Comparison of ENCODE assay signal across 22 cellular contexts in the genomic region with DNA sequence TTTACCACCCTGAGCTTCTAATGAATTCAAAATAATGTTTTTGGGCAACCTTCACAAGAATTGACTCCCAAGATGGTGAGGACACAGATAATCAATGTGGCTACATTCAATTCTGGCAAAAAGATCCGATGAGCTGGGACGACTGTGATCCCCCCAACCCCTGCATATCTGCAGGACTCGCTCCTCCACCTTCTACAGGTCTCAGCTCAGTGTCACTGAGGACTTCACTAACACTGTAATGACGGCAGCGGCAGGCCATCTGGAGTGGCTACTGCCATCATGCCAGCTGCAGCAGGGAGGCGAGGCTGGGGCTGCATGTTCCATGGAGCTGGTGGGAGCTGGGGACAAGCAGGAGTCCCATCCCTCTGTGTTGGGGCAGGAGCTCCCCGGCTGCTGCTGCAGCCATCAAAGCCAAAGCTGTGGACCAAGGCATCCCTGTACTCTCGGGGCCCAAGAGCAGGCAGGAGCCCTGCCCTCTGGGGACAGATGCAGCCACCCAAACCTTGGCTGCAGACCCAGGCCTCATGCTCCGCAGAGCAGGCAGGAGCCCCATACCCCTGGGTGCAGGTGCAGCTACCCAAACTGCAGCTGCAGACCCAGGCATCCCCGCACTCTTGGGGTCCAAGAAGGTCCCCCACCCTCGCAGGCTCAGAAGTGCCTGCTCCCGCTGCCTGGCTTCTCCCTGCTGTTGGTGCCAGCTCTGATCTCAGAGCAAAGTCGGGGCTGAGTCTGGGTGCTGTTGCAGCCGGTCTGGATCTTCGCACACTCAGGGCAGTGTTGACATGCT. TPM values are rescaled to one million over a fixed set of nuclear protein-coding genes. Genes with fewer than 3 reads are reported as not detected.
"Had no signal": no experiment of that assay in that cellular context is flagged by ENCODE, and none has a peak within 500 bp of the region (broad histone marks: within the 10 kb centered on the region; RNA-seq: fewer than 3 reads in every experiment).

No MANE protein-coding gene starts in this region.

- H3K4me1 ChIP-seq: psoas muscle, sigmoid colon had no signal

- H3K27ac ChIP-seq: psoas muscle, sigmoid colon had no signal

- H3K36me3 ChIP-seq: sigmoid colon had no signal

- H3K4me3 Mint-ChIP-seq: activated CD8-positive, alpha-beta memory T cell treated with anti-CD3 and anti-CD28 coated beads, Interleukin-2, amount 10 ng/mL, durations not matched to agents 7 days and 5 days; activated T-cell treated with anti-CD3 and anti-CD28 coated beads, Interleukin-2, amount 50 U/mL, for 24 hours; brain; central memory CD8-positive, alpha-beta T cell; dendritic cell treated with granulocyte-macrophage colony-stimulating factor and Interleukin-4, amounts not matched to agents 40 ng/mL and 50 ng/mL, for 4 days; naive thymus-derived CD8-positive, alpha-beta T cell; T-helper 2 cell treated with Interferon-gamma antibody and Interleukin-4, amounts not matched to agents 5 μg/mL and 100 μg/mL, for 36 hours had no signal

- ATAC-seq: activated CD8-positive, alpha-beta memory T cell treated with anti-CD3 and anti-CD28 coated beads, Interleukin-2, amount 10 ng/mL, durations not matched to agents 7 days and 5 days; activated naive CD4-positive, alpha-beta T cell treated with anti-CD3 and anti-CD28 coated beads, Interleukin-2, amount 50 U/mL, for 72 hours; mucosa of descending colon; naive thymus-derived CD8-positive, alpha-beta T cell; psoas muscle; stimulated activated naive CD8-positive, alpha-beta T cell treated with anti-CD3 and anti-CD28 coated beads, Interleukin-15, Interleukin-2, amounts not matched to agents 100 U/mL and 50 U/mL, for 24 hours had no signal

- H3K9me3 Mint-ChIP-seq: activated naive CD4-positive, alpha-beta T cell treated with anti-CD3 and anti-CD28 coated beads, Interleukin-2, amount 50 U/mL, for 72 hours; activated T-cell treated with anti-CD3 and anti-CD28 coated beads, Interleukin-2, amount 50 U/mL, for 24 hours; central memory CD8-positive, alpha-beta T cell; dendritic cell treated with granulocyte-macrophage colony-stimulating factor and Interleukin-4, amounts not matched to agents 40 ng/mL and 50 ng/mL, for 4 days; naive thymus-derived CD8-positive, alpha-beta T cell; T-helper 2 cell treated with Interferon-gamma antibody and Interleukin-4, amounts not matched to agents 5 μg/mL and 100 μg/mL, for 36 hours had no signal

- H3K9me3 ChIP-seq: mucosa of descending colon, psoas muscle, sigmoid colon had no signal

- H3K36me3 Mint-ChIP-seq: activated CD8-positive, alpha-beta memory T cell treated with anti-CD3 and anti-CD28 coated beads, Interleukin-2, amount 10 ng/mL, durations not matched to agents 7 days and 5 days; activated naive CD4-positive, alpha-beta T cell treated with anti-CD3 and anti-CD28 coated beads, Interleukin-2, amount 50 U/mL, for 72 hours; brain; naive thymus-derived CD8-positive, alpha-beta T cell had no signal

- H3K27me3 Mint-ChIP-seq: activated T-cell treated with anti-CD3 and anti-CD28 coated beads, Interleukin-2, amount 50 U/mL, for 24 hours; brain had no signal

- DNase-seq: activated CD4-positive, alpha-beta T cell treated with anti-CD3 and anti-CD28 coated beads, Interleukin-2, amount 50 U/mL, for 48 hours; activated CD4-positive, CD25-positive, alpha-beta regulatory T cell treated with anti-CD3 and anti-CD28 coated beads, Interleukin-2, amount 50 U/mL, for 72 hours; activated CD8-positive, alpha-beta memory T cell treated with anti-CD3 and anti-CD28 coated beads, Interleukin-2, amount 10 ng/mL, durations not matched to agents 7 days and 5 days; activated effector memory CD4-positive, alpha-beta T cell treated with Interleukin-2 at 50 U/mL for 16 hours; activated T-cell treated with anti-CD3 and anti-CD28 coated beads, Interleukin-2, amount 50 U/mL, for 24 hours; amygdala; erythroblast; hippocampal formation; mammary epithelial cell; mucosa of descending colon; naive thymus-derived CD8-positive, alpha-beta T cell; occipital lobe; sigmoid colon; stimulated activated CD4-positive, alpha-beta T cell treated with anti-CD3 and anti-CD28 coated beads, Interleukin-12 subunit alpha, Interleukin-12 subunit beta, amount 100 ng/mL, for 4 hours; stimulated activated naive CD8-positive, alpha-beta T cell treated with anti-CD3 and anti-CD28 coated beads, Interleukin-15, Interleukin-2, amounts not matched to agents 100 U/mL and 50 U/mL, for 24 hours had no signal

- H3K4me3 ChIP-seq: mucosa of descending colon, psoas muscle, sigmoid colon had no signal

- H3K27ac Mint-ChIP-seq: activated CD8-positive, alpha-beta memory T cell treated with anti-CD3 and anti-CD28 coated beads, Interleukin-2, amount 10 ng/mL, durations not matched to agents 7 days and 5 days; activated naive CD4-positive, alpha-beta T cell treated with anti-CD3 and anti-CD28 coated beads, Interleukin-2, amount 50 U/mL, for 72 hours; activated T-cell treated with anti-CD3 and anti-CD28 coated beads, Interleukin-2, amount 50 U/mL, for 24 hours; brain; dendritic cell treated with granulocyte-macrophage colony-stimulating factor and Interleukin-4, amounts not matched to agents 40 ng/mL and 50 ng/mL, for 4 days; T-helper 2 cell treated with Interferon-gamma antibody and Interleukin-4, amounts not matched to agents 5 μg/mL and 100 μg/mL, for 36 hours had no signal

RNA-seq across cellular contexts. Expression of gene AADACL4, which starts 13.7 kb away (rescaled TPM):
- total RNA-seq: activated CD8-positive, alpha-beta memory T cell treated with anti-CD3 and anti-CD28 coated beads, Interleukin-2, amount 10 ng/mL, durations not matched to agents 7 days and 5 days; activated naive CD4-positive, alpha-beta T cell treated with anti-CD3 and anti-CD28 coated beads, Interleukin-2, amount 50 U/mL, for 72 hours; mammary epithelial cell; mucosa of descending colon; naive thymus-derived CD8-positive, alpha-beta T cell; occipital lobe; psoas muscle; sigmoid colon; temporal lobe had no signal
